ENCODE assay signal across 15 cellular contexts in the genomic region with DNA sequence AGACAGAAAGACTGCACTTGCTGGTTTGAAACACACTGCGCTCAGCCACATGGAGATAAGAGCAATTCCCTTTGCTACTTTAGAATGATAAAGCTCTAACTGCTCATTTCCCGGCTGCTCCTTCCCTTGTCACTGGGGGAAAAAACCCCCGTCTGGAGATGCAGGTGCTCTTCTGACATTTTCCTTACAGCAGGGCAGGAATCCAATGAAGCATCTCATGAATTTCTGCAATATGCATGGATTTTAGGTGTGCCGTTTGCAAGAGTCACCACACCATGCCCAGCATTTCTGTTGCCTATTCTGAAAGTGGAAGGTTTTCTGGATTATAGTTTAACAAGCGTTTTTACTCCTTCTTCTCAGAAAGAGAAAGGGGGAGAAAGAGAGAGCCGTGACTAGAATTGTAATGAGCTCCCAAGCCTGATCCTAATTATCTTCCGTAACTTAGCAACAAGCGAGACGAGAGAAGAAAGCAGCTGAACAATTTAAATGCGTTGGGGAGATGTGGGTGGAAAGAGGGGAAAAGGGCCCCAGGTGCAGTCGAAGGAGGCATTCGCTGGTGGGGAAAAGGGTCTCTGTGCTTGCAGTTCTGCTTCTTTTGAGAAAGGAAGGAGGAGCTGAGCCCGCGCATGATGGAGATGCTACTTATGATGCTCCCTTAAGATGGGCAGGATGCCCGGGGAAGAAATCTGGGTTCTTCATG.
DNase-seq lines count a peak whose midpoint lies in the region; ATAC-seq, FAIRE-seq and TF ChIP-seq lines count a peak whose summit lies in the region.
"Had no signal": no experiment of that assay in that cellular context is flagged by ENCODE, and none has a peak within 500 bp of the region (broad histone marks: within the 10 kb centered on the region; RNA-seq: fewer than 3 reads in every experiment).

No MANE protein-coding gene starts in this region.

- H4K20me1 ChIP-seq in astrocyte (ENCODE audit: insufficient read depth, low read length) = no peaks in the 10 kb centered on the region

- H3K36me3 ChIP-seq in astrocyte (ENCODE audit: insufficient read depth, low read length) = no peaks in the 10 kb centered on the region
- H3K36me3 ChIP-seq: uterus had no signal

- H3K9ac ChIP-seq in astrocyte (ENCODE audit: low read length) = no peak overlapping the region

- H3K27ac Mint-ChIP-seq in astrocyte (ENCODE audit: unreplicated experiment) = no peak overlapping the region
- H3K27ac Mint-ChIP-seq in activated T-cell treated with anti-CD3 and anti-CD28 coated beads, Interleukin-2, amount 50 U/mL, for 72 hours = no peak overlapping the region
- H3K27ac Mint-ChIP-seq: activated CD8-positive, alpha-beta T cell treated with anti-CD3 and anti-CD28 coated beads for 36 hours had no signal

- peaks cover 4% of the 10 kb centered on the region for H3K36me3 Mint-ChIP-seq in astrocyte (ENCODE audit: low read depth, unreplicated experiment)
- H3K36me3 Mint-ChIP-seq in activated T-cell treated with anti-CD3 and anti-CD28 coated beads, Interleukin-2, amount 50 U/mL, for 72 hours (ENCODE audit: insufficient read depth in 2 of 2) = no peaks in the 10 kb centered on the region

- no peak overlapping the region for H3K4me3 Mint-ChIP-seq in astrocyte (ENCODE audit: unreplicated experiment)
- no peak overlapping the region for H3K4me3 Mint-ChIP-seq in activated T-cell treated with anti-CD3 and anti-CD28 coated beads, Interleukin-2, amount 50 U/mL, for 72 hours
- H3K4me3 Mint-ChIP-seq: activated CD8-positive, alpha-beta T cell treated with anti-CD3 and anti-CD28 coated beads for 36 hours had no signal

- peaks cover 27% of the 10 kb centered on the region for H3K27me3 ChIP-seq in astrocyte (ENCODE audit: insufficient read depth, low read length)
- H3K27me3 ChIP-seq: uterus had no signal

- no peak overlapping the region for H3K4me3 ChIP-seq in astrocyte (ENCODE audit: insufficient read depth, low read depth, low read length)
- H3K4me3 ChIP-seq: uterus had no signal

- peaks cover 16% of the 10 kb centered on the region for H3K27me3 Mint-ChIP-seq in astrocyte (ENCODE audit: low read depth, unreplicated experiment)
- peaks cover 21% of the 10 kb centered on the region for H3K27me3 Mint-ChIP-seq in activated T-cell treated with anti-CD3 and anti-CD28 coated beads, Interleukin-2, amount 50 U/mL, for 72 hours (ENCODE audit: low read depth)
- H3K27me3 Mint-ChIP-seq: activated CD8-positive, alpha-beta T cell treated with anti-CD3 and anti-CD28 coated beads for 36 hours had no signal

- H3K27ac ChIP-seq in astrocyte (ENCODE audit: low read depth, low read length) (no peak overlapping the region), temporal lobe (ENCODE audit: low read depth, low read length) (peak overlapping the region; percentile 29)
- H3K27ac ChIP-seq: C4-2B, uterus had no signal

- H3K9me3 Mint-ChIP-seq in astrocyte (ENCODE audit: unreplicated experiment) = no peaks in the 10 kb centered on the region
- peaks cover 0 to under 1% of the 10 kb centered on the region in 2 donors for H3K9me3 Mint-ChIP-seq in activated T-cell treated with anti-CD3 and anti-CD28 coated beads, Interleukin-2, amount 50 U/mL, for 72 hours
- H3K9me3 Mint-ChIP-seq: activated CD8-positive, alpha-beta T cell treated with anti-CD3 and anti-CD28 coated beads for 36 hours had no signal

- no peak for FAIRE-seq in astrocyte (lab: Jason Lieb, UNC)
- FAIRE-seq: GM12892 had no signal

- TF ChIP-seq CTCF in astrocyte (IDR thresholded peaks at IDR 0.05; ENCODE audit: insufficient read depth, low read depth, low read length) = no peak

- H3K79me2 ChIP-seq in astrocyte (ENCODE audit: insufficient read depth, low read length) = no peaks in the 10 kb centered on the region

- H3K4me1 ChIP-seq in astrocyte (ENCODE audit: insufficient read depth, low read length) = no peaks in the 10 kb centered on the region
- H3K4me1 ChIP-seq: uterus had no signal

- H3K9me3 ChIP-seq in astrocyte (ENCODE audit: insufficient read depth, low read depth, low read length) = no peaks in the 10 kb centered on the region
- H3K9me3 ChIP-seq: uterus had no signal

- peak overlapping the region; percentile 58 for H3K4me2 ChIP-seq in astrocyte (ENCODE audit: low read length)

- peak overlapping the region; percentile 27 for H2AFZ ChIP-seq in astrocyte (ENCODE audit: low read depth, low read length)

- DNase-seq in NCI-H146 (lab: John Stamatoyannopoulos, UW) = peak; percentile 67
- DNase-seq in astrocyte (ENCODE audit: low read depth) = no peak
- DNase-seq in kidney tubule cell (ENCODE audit: low spot score) = peak; percentile 23
- DNase-seq in activated T-cell treated with anti-CD3 and anti-CD28 coated beads, Interleukin-2, amount 50 U/mL, for 72 hours = no peak
- no peak for DNase-seq in activated CD4-positive, alpha-beta T cell treated with anti-CD3 and anti-CD28 coated beads for 4 hours
- DNase-seq: activated CD8-positive, alpha-beta T cell treated with anti-CD3 and anti-CD28 coated beads for 36 hours; activated effector memory CD4-positive, alpha-beta T cell treated with anti-CD3 and anti-CD28 coated beads, Interleukin-2, amount 50 U/mL, for 16 hours; foreskin melanocyte; NCI-H1048; right cardiac atrium; uterus had no signal

- ATAC-seq in HG03280 (IDR thresholded peaks at IDR 0.05; ENCODE audit: unreplicated experiment) = no peak
- ATAC-seq in activated T-cell treated with anti-CD3 and anti-CD28 coated beads, Interleukin-2, amount 50 U/mL, for 72 hours (replicated peaks in 1 of 2) = no peak
- ATAC-seq: activated CD8-positive, alpha-beta T cell treated with anti-CD3 and anti-CD28 coated beads for 36 hours; right cardiac atrium had no signal

- peaks cover 6% of the 10 kb centered on the region for H3K4me1 Mint-ChIP-seq in astrocyte (ENCODE audit: low read depth, unreplicated experiment)
- H3K4me1 Mint-ChIP-seq in activated T-cell treated with anti-CD3 and anti-CD28 coated beads, Interleukin-2, amount 50 U/mL, for 72 hours (ENCODE audit: low read depth) = no peaks in the 10 kb centered on the region

Comparison
In these comparisons a context has a peak if more than half of its experiments do, and no peak if none do; other contexts are left out.
1. DNase-seq: peak in NCI-H146 (single experiment) and kidney tubule cell (single experiment); none in astrocyte (single experiment), activated T-cell treated with anti-CD3 and anti-CD28 coated beads, Interleukin-2, amount 50 U/mL, for 72 hours (0 of 2) and activated CD4-positive, alpha-beta T cell treated with anti-CD3 and anti-CD28 coated beads for 4 hours (0 of 2).